18 cellular contexts compared by ENCODE assay signal in genomic region chr13:110818747-110819146, GRCh38.
"Had no signal": no experiment of that assay in that cellular context is flagged by ENCODE, and none has a peak within 500 bp of the region (broad histone marks: within the 10 kb centered on the region; RNA-seq: fewer than 3 reads in every experiment).

No MANE protein-coding gene starts in this region.

- H3K27me3 Mint-ChIP-seq: activated naive CD4-positive, alpha-beta T cell treated with anti-CD3 and anti-CD28 coated beads, Interleukin-2, amount 50 U/mL, for 24 hours had no signal

- H3K4me3 ChIP-seq: gastrocnemius medialis, left ventricle myocardium inferior, lung, pancreas, psoas muscle, sigmoid colon, tibial nerve, uterus had no signal

- H3K4me1 ChIP-seq: pancreas had no signal

- H3K9me3 Mint-ChIP-seq: activated CD4-positive, alpha-beta memory T cell treated with anti-CD3 and anti-CD28 coated beads, Interleukin-2, amount 10 ng/mL, durations not matched to agents 7 days and 5 days; activated CD4-positive, alpha-beta T cell treated with anti-CD3 and anti-CD28 coated beads, Interleukin-2, amount 10 ng/mL, durations not matched to agents 7 days and 5 days; activated naive CD4-positive, alpha-beta T cell treated with anti-CD3 and anti-CD28 coated beads, Interleukin-2, amount 50 U/mL, for 24 hours; activated naive CD8-positive, alpha-beta T cell treated with anti-CD3 and anti-CD28 coated beads, Interleukin-2, amount 50 U/mL, for 24 hours; activated T-helper 2 cell treated with anti-CD3 and anti-CD28 coated beads, Interferon-gamma antibody, Interleukin-2, Interleukin-4, amounts not matched to agents 10 μg/mL and 5 μg/mL and 100 μg/mL, durations not matched to agents 14 hours and 24 hours and 36 hours; effector memory CD8-positive, alpha-beta T cell; natural killer cell; stimulated activated naive B cell treated with anti-CD40 and anti-IgM and Interleukin-4, amounts not matched to agents 10 μg/mL and 1 μg/mL and 100 μg/mL, for 72 hours; T-helper 1 cell treated with Interleukin-12 subunit alpha and Interleukin-12 subunit beta and Interleukin-4 antibody, amounts not matched to agents 30 μg/mL and 1 μg/mL, for 36 hours had no signal

- H3K9me3 ChIP-seq: gastrocnemius medialis, left ventricle myocardium inferior, pancreas, psoas muscle, sigmoid colon, tibial nerve, uterus had no signal

- H3K36me3 ChIP-seq: gastrocnemius medialis, left ventricle myocardium inferior, pancreas, sigmoid colon, tibial nerve, uterus had no signal

- H3K27ac Mint-ChIP-seq: activated CD4-positive, alpha-beta memory T cell treated with anti-CD3 and anti-CD28 coated beads, Interleukin-2, amount 10 ng/mL, durations not matched to agents 7 days and 5 days; activated CD4-positive, alpha-beta T cell treated with anti-CD3 and anti-CD28 coated beads, Interleukin-2, amount 10 ng/mL, durations not matched to agents 7 days and 5 days; activated naive CD4-positive, alpha-beta T cell treated with anti-CD3 and anti-CD28 coated beads, Interleukin-2, amount 50 U/mL, for 24 hours; activated naive CD8-positive, alpha-beta T cell treated with anti-CD3 and anti-CD28 coated beads, Interleukin-2, amount 50 U/mL, for 24 hours; activated T-helper 2 cell treated with anti-CD3 and anti-CD28 coated beads, Interferon-gamma antibody, Interleukin-2, Interleukin-4, amounts not matched to agents 10 μg/mL and 5 μg/mL and 100 μg/mL, durations not matched to agents 14 hours and 24 hours and 36 hours; effector memory CD8-positive, alpha-beta T cell; natural killer cell; T-helper 1 cell treated with Interleukin-12 subunit alpha and Interleukin-12 subunit beta and Interleukin-4 antibody, amounts not matched to agents 30 μg/mL and 1 μg/mL, for 36 hours had no signal

- H3K4me3 Mint-ChIP-seq: activated CD4-positive, alpha-beta memory T cell treated with anti-CD3 and anti-CD28 coated beads, Interleukin-2, amount 10 ng/mL, durations not matched to agents 7 days and 5 days; activated CD4-positive, alpha-beta T cell treated with anti-CD3 and anti-CD28 coated beads, Interleukin-2, amount 10 ng/mL, durations not matched to agents 7 days and 5 days; activated naive CD4-positive, alpha-beta T cell treated with anti-CD3 and anti-CD28 coated beads, Interleukin-2, amount 50 U/mL, for 24 hours; activated naive CD8-positive, alpha-beta T cell treated with anti-CD3 and anti-CD28 coated beads, Interleukin-2, amount 50 U/mL, for 24 hours; effector memory CD8-positive, alpha-beta T cell; natural killer cell; stimulated activated naive B cell treated with anti-CD40 and anti-IgM and Interleukin-4, amounts not matched to agents 10 μg/mL and 1 μg/mL and 100 μg/mL, for 72 hours; T-helper 1 cell treated with Interleukin-12 subunit alpha and Interleukin-12 subunit beta and Interleukin-4 antibody, amounts not matched to agents 30 μg/mL and 1 μg/mL, for 36 hours had no signal

- H3K27ac ChIP-seq: gastrocnemius medialis, left ventricle myocardium inferior, pancreas, psoas muscle, sigmoid colon, uterus had no signal

- H3K27me3 ChIP-seq: gastrocnemius medialis, pancreas, sigmoid colon, tibial nerve, uterus had no signal

- DNase-seq: cortex of kidney had no signal

- H3K36me3 Mint-ChIP-seq: activated naive CD4-positive, alpha-beta T cell treated with anti-CD3 and anti-CD28 coated beads, Interleukin-2, amount 50 U/mL, for 24 hours; natural killer cell; stimulated activated naive B cell treated with anti-CD40 and anti-IgM and Interleukin-4, amounts not matched to agents 10 μg/mL and 1 μg/mL and 100 μg/mL, for 72 hours had no signal
